ENCODE assay signal across 12 cellular contexts in the genomic region with DNA sequence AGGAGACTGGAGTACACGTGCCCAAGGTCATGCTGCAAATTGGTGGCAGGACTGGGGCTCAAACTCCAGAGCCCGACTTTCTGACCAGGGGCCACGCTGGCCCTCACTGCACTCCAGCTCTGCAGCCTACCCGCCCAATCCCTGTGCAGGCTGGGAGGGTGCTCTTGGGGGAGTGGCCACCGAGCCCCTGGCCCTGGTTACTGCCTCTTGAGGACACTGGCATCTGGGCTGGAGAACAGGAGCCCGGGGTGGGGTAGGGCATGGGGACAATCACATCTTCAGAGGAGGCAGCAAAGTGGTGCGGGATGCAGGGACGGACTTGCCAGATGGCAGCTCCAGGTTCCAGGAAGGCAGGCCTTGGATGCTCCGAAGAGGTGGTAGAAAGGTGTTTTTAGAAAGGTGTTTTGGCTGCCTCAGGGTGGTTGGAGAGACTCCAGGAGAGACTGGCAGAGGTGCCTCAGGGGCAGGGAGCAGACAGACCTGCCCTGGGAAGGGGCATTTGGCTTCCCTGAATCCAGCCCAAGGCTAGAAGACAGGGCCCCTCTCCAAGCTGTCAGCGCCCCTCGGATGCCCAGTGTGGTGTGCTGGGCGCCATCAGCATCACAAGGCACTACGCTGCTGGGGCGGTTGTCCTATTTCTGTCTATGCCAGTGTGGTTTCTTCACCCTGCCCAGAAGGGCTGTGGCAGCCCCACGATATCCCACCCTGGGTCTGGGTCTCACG.
DNase-seq lines count a peak whose midpoint lies in the region; ATAC-seq and TF ChIP-seq lines count a peak whose summit lies in the region.
"Had no signal": no experiment of that assay in that cellular context is flagged by ENCODE, and none has a peak within 500 bp of the region (broad histone marks: within the 10 kb centered on the region; RNA-seq: fewer than 3 reads in every experiment).

No MANE protein-coding gene starts in this region.

- CTCF ChIA-PET in RWPE1 (lab: Yijun Ruan, JAX), result interaction anchor here (0.7 kb wide), 2 partner anchors 20 to 97 kb away, joined by 3 to 5 read pairs; no protein-coding TSS in a partner anchor

- no peaks in the 10 kb centered on the region for H3K27me3 ChIP-seq in liver (ENCODE audit: control insufficient read depth in 4 of 4, insufficient read depth in 4 of 4, low read length in 3 of 4)
- H3K27me3 ChIP-seq in suprapubic skin, result no peaks in the 10 kb centered on the region

- H3K9me3 ChIP-seq in liver (ENCODE audit: control insufficient read depth in 4 of 4, low read length in 3 of 4), result no peaks in the 10 kb centered on the region
- H3K9me3 ChIP-seq in suprapubic skin, result no peaks in the 10 kb centered on the region

- ATAC-seq in HG02885 (IDR thresholded peaks at IDR 0.05; ENCODE audit: poor library complexity, unreplicated experiment), result no peak
- ATAC-seq: activated CD8-positive, alpha-beta memory T cell treated with anti-CD3 and anti-CD28 coated beads, Interleukin-2, amount 10 ng/mL, durations not matched to agents 7 days and 5 days; stimulated activated naive CD8-positive, alpha-beta T cell treated with anti-CD3 and anti-CD28 coated beads, Interleukin-15, Interleukin-2, amounts not matched to agents 100 U/mL and 50 U/mL, for 24 hours had no signal

- H3K4me1 ChIP-seq in liver (ENCODE audit: control insufficient read depth in 4 of 4, insufficient read depth in 4 of 4, low read length in 3 of 4) (peaks cover 13 to 25% (median 19%) of the 10 kb centered on the region in 4 donors), suprapubic skin (peaks cover 48% of the 10 kb centered on the region)

- WGBS in liver, result 81% methylated on average over 16 of the region's 16 CpGs
- WGBS in suprapubic skin, result 62% methylated on average over 13 of the region's 16 CpGs

- TF ChIP-seq EP300 in suprapubic skin (IDR thresholded peaks at IDR 0.05), result no peak

- POLR2A ChIA-PET in RWPE1 (lab: Yijun Ruan, JAX; ENCODE audit: low non-redundant PET), result no interaction called here

- TF ChIP-seq POLR2A in suprapubic skin (IDR thresholded peaks at IDR 0.05), result no peak

- no peak overlapping the region for H3K4me3 ChIP-seq in liver (ENCODE audit: low read depth in 1 of 3, low read length in 3 of 3)
- no peak overlapping the region for H3K4me3 ChIP-seq in suprapubic skin

- H3K27ac ChIP-seq in RWPE1, result peak overlapping the region; percentile 30
- H3K27ac ChIP-seq in liver (ENCODE audit: low read depth in 1 of 2, low read length in 2 of 2), result peak overlapping the region; percentile 85 to 90
- peak overlapping the region; percentile 94 for H3K27ac ChIP-seq in suprapubic skin

- H3K9ac ChIP-seq in liver (ENCODE audit: low read depth in 1 of 2, low read length in 2 of 2), result no peak overlapping the region

- DNase-seq in RWPE1 (ENCODE audit: low spot score) (no peak), cerebellar cortex (ENCODE audit: low spot score) (peak; percentile 23), suprapubic skin (ENCODE audit: low spot score in 2 of 2) (peak in 1 of 2 donors; percentile 68), NCI-H446 treated with DMSO at 0.1 percent for 48 hours (lab: John Stamatoyannopoulos, UW) (no peak)
- DNase-seq in activated CD8-positive, alpha-beta memory T cell treated with anti-CD3 and anti-CD28 coated beads, Interleukin-2, amount 50 U/mL, for 4 hours, result no peak
- DNase-seq: activated CD8-positive, alpha-beta memory T cell treated with anti-CD3 and anti-CD28 coated beads, Interleukin-2, amount 10 ng/mL, durations not matched to agents 7 days and 5 days; NCI-H1092 treated with DMSO at 0.1 percent for 48 hours; NCI-H510A; stimulated activated CD4-positive, alpha-beta T cell treated with anti-CD3 and anti-CD28 coated beads, Interleukin-4, amount 100 ng/mL, for 4 hours; stimulated activated naive CD8-positive, alpha-beta T cell treated with anti-CD3 and anti-CD28 coated beads, Interleukin-15, Interleukin-2, amounts not matched to agents 100 U/mL and 50 U/mL, for 24 hours had no signal

- TF ChIP-seq RAD21 in liver (IDR thresholded peaks at IDR 0.05), result no peak

- TF ChIP-seq CTCF in RWPE1 (conservative IDR thresholded peaks at IDR 0.05; ENCODE audit: low read depth) (no peak), liver (IDR thresholded peaks at IDR 0.05; ENCODE audit: low read depth, low read length, missing input control) (no peak), suprapubic skin (IDR thresholded peaks at IDR 0.05) (no peak)

- no peaks in the 10 kb centered on the region for H3K36me3 ChIP-seq in liver (ENCODE audit: control insufficient read depth in 4 of 4, insufficient read depth in 3 of 4, low read depth in 1 of 4, low read length in 3 of 4)
- H3K36me3 ChIP-seq in suprapubic skin, result no peaks in the 10 kb centered on the region

TF ChIP-seq in liver, 16 proteins besides CTCF, POLR2A, EP300 and RAD21:
- no peak for TF ChIP-seq NR2F2 (IDR thresholded peaks at IDR 0.05)
- TF ChIP-seq HNF4A (conservative IDR thresholded peaks at IDR 0.05), result no peak
- no peak for TF ChIP-seq TAF1 (conservative IDR thresholded peaks at IDR 0.05)
- TF ChIP-seq HNF4G (IDR thresholded peaks at IDR 0.05), result no peak
- TF ChIP-seq FOXA2 (IDR thresholded peaks at IDR 0.05), result no peak
- no peak for TF ChIP-seq EGR1 (IDR thresholded peaks at IDR 0.05; ENCODE audit: low read depth in 2 of 2)
- TF ChIP-seq GABPA (IDR thresholded peaks at IDR 0.05 in 1 of 2, conservative IDR thresholded peaks at IDR 0.05 in 1 of 2), result no peak
- no peak for TF ChIP-seq SP1 (IDR thresholded peaks at IDR 0.05)

Comparison
In these comparisons a context has a peak if more than half of its experiments do, and no peak if none do; other contexts are left out.
1. H3K27ac ChIP-seq: peak in every context shown above with its lines; median percentile 94 in suprapubic skin; 88 in liver; 30 in RWPE1.